ENCODE assay signal across 8 cellular contexts in genomic region chr16:30652005-30652296, GRCh38. TPM values are rescaled to one million over a fixed set of nuclear protein-coding genes. Genes with fewer than 3 reads are reported as not detected.
A peak's percentile ranks its signal among the peaks of the same experiment; 100 is the strongest.
DNase-seq lines count a peak whose midpoint lies in the region; TF ChIP-seq lines count a peak whose summit lies in the region.

No MANE protein-coding gene starts in this region.

- H3K4me2 ChIP-seq in MM.1S (ENCODE audit: low read depth, low read length), result peak overlapping the region; percentile 72

- TF ChIP-seq CTCF in BE2C (IDR thresholded peaks at IDR 0.05; ENCODE audit: low read depth, low read length) (no peak), MM.1S (IDR thresholded peaks at IDR 0.05; ENCODE audit: low read length) (no peak), dorsolateral prefrontal cortex (IDR thresholded peaks at IDR 0.05 in 54 of 56, conservative IDR thresholded peaks at IDR 0.05 in 2 of 56; ENCODE audit: low read depth in 1 of 56, partially characterized antibody in 56 of 56) (no peak), nephron (IDR thresholded peaks at IDR 0.05; ENCODE audit: unreplicated experiment in 3 of 3) (no peak)

- H3K27me3 ChIP-seq in BE2C, result no peaks in the 10 kb centered on the region
- H3K27me3 ChIP-seq in MM.1S (replicated peaks; ENCODE audit: insufficient read depth, low read length), result no peaks in the 10 kb centered on the region
- H3K27me3 ChIP-seq in dorsolateral prefrontal cortex, result no peaks in the 10 kb centered on the region

- H3F3A ChIP-seq in MM.1S (ENCODE audit: insufficient read depth, low read length), result peaks cover 18% of the 10 kb centered on the region; the same call in 1 of the 2 replicates

- H3K36me3 ChIP-seq in BE2C (0 out of 2 replicates have a peak, but pooled peaks cover 7% of the 10 kb centered on the region), MM.1S (replicated peaks; ENCODE audit: insufficient read depth, low read length) (no peaks in the 10 kb centered on the region)

- H3K4me3 ChIP-seq in BE2C (ENCODE audit: low read depth, low read length), result peak overlapping the region; percentile 95
- peak overlapping the region; percentile 68 for H3K4me3 ChIP-seq in MM.1S (ENCODE audit: low read length)
- peak overlapping the region; percentile 64 to 98 (median 90) for H3K4me3 ChIP-seq in dorsolateral prefrontal cortex

- H2AFZ ChIP-seq in MM.1S (ENCODE audit: low read length), result peak overlapping the region; percentile 30; the same call in 1 of the 2 replicates

- intact Hi-C loops in dorsolateral prefrontal cortex (cut with DNase I), result no loop called here

- no peaks in the 10 kb centered on the region for H3K27me3 Mint-ChIP-seq in nephron (ENCODE audit: low read depth)

- H3K9me3 ChIP-seq in BE2C, result no peaks in the 10 kb centered on the region
- H3K9me3 ChIP-seq in MM.1S (replicated peaks; ENCODE audit: insufficient read depth, low read length), result no peaks in the 10 kb centered on the region

- DNase-seq in BE2C (no peak), MM.1S (no peak), dorsolateral prefrontal cortex (no peak), DMS53 (lab: John Stamatoyannopoulos, UW) (no peak), HuH-7.5 (ENCODE audit: low spot score) (no peak), COR-L47 (lab: John Stamatoyannopoulos, UW) (no peak), NCI-H774 (lab: John Stamatoyannopoulos, UW) (no peak)

- peak overlapping the region; percentile 84; the same call in 1 of the 2 replicates for H3K9ac ChIP-seq in MM.1S (ENCODE audit: low read length)

- H3K9me2 ChIP-seq in MM.1S (replicated peaks; ENCODE audit: insufficient read depth, low read length), result no peaks in the 10 kb centered on the region

- peak overlapping the region; percentile 91 to 93 (median 92) for H3K4me3 Mint-ChIP-seq in nephron

- peaks cover 2% of the 10 kb centered on the region; the same call in 1 of the 2 replicates for H3K4me1 ChIP-seq in BE2C
- H3K4me1 ChIP-seq in MM.1S (ENCODE audit: low read length), result peaks cover 7% of the 10 kb centered on the region

- H3K27ac ChIP-seq in MM.1S (ENCODE audit: low read length), result peak overlapping the region; percentile 31; the same call in 1 of the 2 replicates
- peak overlapping the region in 57 of 59 donors; percentile 80 to 100 (median 97) for H3K27ac ChIP-seq in dorsolateral prefrontal cortex

- H3K79me2 ChIP-seq in MM.1S (ENCODE audit: low read length), result peaks cover 20% of the 10 kb centered on the region

- H4K20me1 ChIP-seq in MM.1S (ENCODE audit: insufficient read depth, low read length), result no peaks in the 10 kb centered on the region

- H3K36me3 Mint-ChIP-seq in nephron (ENCODE audit: low read depth), result peaks cover 5% of the 10 kb centered on the region

- H3K4me1 Mint-ChIP-seq in nephron, result peaks cover 18% of the 10 kb centered on the region

- no peaks in the 10 kb centered on the region for H3K9me3 Mint-ChIP-seq in nephron

- H3K27ac Mint-ChIP-seq in nephron, result peak overlapping the region; percentile 75 to 86 (median 85)

RNA-seq across cellular contexts. Expression of gene PRR14, which starts 1.2 kb away (rescaled TPM):
- polyA plus RNA-seq in BE2C (2012; ENCODE audit: insufficient read depth, insufficient read length, low read depth), result 58.4 TPM
- total RNA-seq in dorsolateral prefrontal cortex, result 10 to 100 TPM; 23.4 to 64.9 (median 40.0) TPM

RNA-seq across cellular contexts. Expression of gene FBRS, which starts 6.3 kb away (rescaled TPM):
- 102 TPM for polyA plus RNA-seq in BE2C (2012; ENCODE audit: insufficient read depth, insufficient read length, low read depth)
- total RNA-seq in dorsolateral prefrontal cortex, result 10 to 100 TPM; 39.8 to 86.3 (median 56.3) TPM

RNA-seq across cellular contexts. Expression of gene ZNF689, which starts 41.8 kb away (rescaled TPM):
- polyA plus RNA-seq in BE2C (2012; ENCODE audit: insufficient read depth, insufficient read length, low read depth), result 26.6 TPM
- total RNA-seq in dorsolateral prefrontal cortex, result 10 to 100 TPM in 30 of 120 experiments, 1 to 10 TPM in 90; 5.9 to 15.6 (median 8.8) TPM

RNA-seq across cellular contexts. Expression of gene SRCAP, which starts 47.0 kb away (rescaled TPM):
- 33.3 TPM for polyA plus RNA-seq in BE2C (2012; ENCODE audit: insufficient read depth, insufficient read length, low read depth)
- 10 to 100 TPM; 46.5 to 90.4 (median 65.6) TPM for total RNA-seq in dorsolateral prefrontal cortex
